2 cellular contexts compared by ENCODE assay signal in genomic region chr11:9756461-9756860, GRCh38.
TF ChIP-seq lines count a peak whose summit lies in the region.

No MANE protein-coding gene starts in this region.

TF ChIP-seq in endothelial cell of umbilical vein, 7 proteins besides CTCF, POLR2A, EP300 and RAD21:
- TF ChIP-seq MAX (IDR thresholded peaks at IDR 0.05; ENCODE audit: insufficient read depth, insufficient read length) (no peak), POLR2AphosphoS5 (IDR thresholded peaks at IDR 0.05; ENCODE audit: insufficient read depth, low read depth, low read length) (peak; percentile 13)

TF ChIP-seq in HEK293T, 16 proteins besides CTCF, POLR2A, EP300 and RAD21:
- TF ChIP-seq FOXM1 (IDR thresholded peaks at IDR 0.05; ENCODE audit: borderline replicate concordance) (no peak), SUZ12 (IDR thresholded peaks at IDR 0.05) (no peak), CTBP1 (IDR thresholded peaks at IDR 0.05; ENCODE audit: borderline replicate concordance) (no peak), HDGF (IDR thresholded peaks at IDR 0.05; ENCODE audit: borderline replicate concordance) (no peak), FOXA1 (IDR thresholded peaks at IDR 0.05) (no peak), SP1 (IDR thresholded peaks at IDR 0.05) (no peak), ZNF384 (IDR thresholded peaks at IDR 0.05) (no peak), TARDBP (IDR thresholded peaks at IDR 0.05) (no peak)
TF ChIP-seq in HEK293T: peak in this region for 0.
